ENCODE assay signal across 19 cellular contexts in genomic region chr1:58361134-58361533, GRCh38.
"Had no signal": no experiment of that assay in that cellular context is flagged by ENCODE, and none has a peak within 500 bp of the region (broad histone marks: within the 10 kb centered on the region; RNA-seq: fewer than 3 reads in every experiment).

No MANE protein-coding gene starts in this region.

- H3K4me2 ChIP-seq: hepatocyte had no signal

- H3K4me1 ChIP-seq: colonic mucosa, right lobe of liver, tibial nerve, upper lobe of right lung, vagina had no signal

- H3K79me2 ChIP-seq: hepatocyte had no signal

- H3K36me3 Mint-ChIP-seq: naive B cell had no signal

- H3K27me3 ChIP-seq: colonic mucosa, hepatocyte, right lobe of liver, testis, tibial nerve, upper lobe of right lung, vagina had no signal

- DNase-seq: colonic mucosa; effector CD4-positive, alpha-beta T cell; foreskin melanocyte; head of caudate nucleus; left colon; left ventricle myocardium superior; mesendoderm; naive B cell; psoas muscle; retina; right lobe of liver; stimulated activated CD4-positive, alpha-beta T cell treated with anti-CD3 and anti-CD28 coated beads, Interleukin-4, amount 100 ng/mL, for 1 hour; stimulated activated naive CD4-positive, alpha-beta T cell treated with Interleukin-2 at 50 U/mL for 16 hours; testis; upper lobe of right lung had no signal

- ATAC-seq: left colon, left ventricle myocardium superior, psoas muscle, right lobe of liver, upper lobe of right lung had no signal

- H3K4me1 Mint-ChIP-seq: naive B cell had no signal

- H3K27ac Mint-ChIP-seq: naive B cell had no signal

- H3K9me3 ChIP-seq: colonic mucosa, neutrophil, psoas muscle, right lobe of liver, testis, tibial nerve, upper lobe of right lung, vagina had no signal

- H3K4me3 ChIP-seq: colonic mucosa, hepatocyte, psoas muscle, right lobe of liver, testis, tibial nerve, upper lobe of right lung, vagina had no signal

- H3K36me3 ChIP-seq: colonic mucosa, neutrophil, right lobe of liver, tibial nerve, upper lobe of right lung, vagina had no signal

- H3K4me3 Mint-ChIP-seq: naive B cell had no signal

- H3K27ac ChIP-seq: colonic mucosa, hepatocyte, neutrophil, psoas muscle, right lobe of liver, testis, tibial nerve, upper lobe of right lung, vagina had no signal

- H2AFZ ChIP-seq: hepatocyte had no signal
